ENCODE assay signal across 14 cellular contexts in genomic region chr11:11946878-11947277, GRCh38.
"Had no signal": no experiment of that assay in that cellular context is flagged by ENCODE, and none has a peak within 500 bp of the region (broad histone marks: within the 10 kb centered on the region; RNA-seq: fewer than 3 reads in every experiment).

No MANE protein-coding gene starts in this region.

- H3K27me3 ChIP-seq: breast epithelium, gastrocnemius medialis, sigmoid colon, upper lobe of right lung had no signal

- H3K9me3 ChIP-seq: breast epithelium, gastrocnemius medialis, sigmoid colon, upper lobe of right lung had no signal

- H3K4me3 ChIP-seq: breast epithelium, gastrocnemius medialis, lung, sigmoid colon, upper lobe of right lung had no signal

- H3K27ac ChIP-seq: breast epithelium, gastrocnemius medialis, sigmoid colon, upper lobe of right lung had no signal

- DNase-seq: activated CD4-positive, alpha-beta memory T cell treated with anti-CD3 and anti-CD28 coated beads for 36 hours; activated CD4-positive, alpha-beta T cell treated with anti-CD3 and anti-CD28 coated beads for 1 hour; activated naive CD8-positive, alpha-beta T cell treated with anti-CD3 and anti-CD28 coated beads, Interleukin-2, amount 10 ng/mL, durations not matched to agents 7 days and 5 days; activated T-cell treated with anti-CD3 and anti-CD28 coated beads, Interleukin-2, amount 50 U/mL, for 4 hours; anterior cingulate cortex; gastrocnemius medialis; natural killer cell; nucleus accumbens; sigmoid colon; stimulated activated CD4-positive, alpha-beta T cell treated with anti-CD3 and anti-CD28 coated beads, Interleukin-2, amount 100 ng/mL, for 48 hours; stimulated activated naive CD4-positive, alpha-beta T cell treated with Interleukin-2 at 50 U/mL for 16 hours; upper lobe of right lung had no signal

- ATAC-seq: activated T-cell treated with anti-CD3 and anti-CD28 coated beads, Interleukin-2, amount 50 U/mL, for 4 hours; gastrocnemius medialis; natural killer cell; upper lobe of right lung had no signal

- H3K4me1 ChIP-seq: breast epithelium, upper lobe of right lung had no signal
